In genomic region chr13:67230243-67230773, GRCh38 we compare ENCODE assay signal across 8 cellular contexts. TPM values are rescaled to one million over a fixed set of nuclear protein-coding genes. Genes with fewer than 3 reads are reported as not detected.
DNase-seq lines count a peak whose midpoint lies in the region; ATAC-seq and TF ChIP-seq lines count a peak whose summit lies in the region.

A gene with protein sequence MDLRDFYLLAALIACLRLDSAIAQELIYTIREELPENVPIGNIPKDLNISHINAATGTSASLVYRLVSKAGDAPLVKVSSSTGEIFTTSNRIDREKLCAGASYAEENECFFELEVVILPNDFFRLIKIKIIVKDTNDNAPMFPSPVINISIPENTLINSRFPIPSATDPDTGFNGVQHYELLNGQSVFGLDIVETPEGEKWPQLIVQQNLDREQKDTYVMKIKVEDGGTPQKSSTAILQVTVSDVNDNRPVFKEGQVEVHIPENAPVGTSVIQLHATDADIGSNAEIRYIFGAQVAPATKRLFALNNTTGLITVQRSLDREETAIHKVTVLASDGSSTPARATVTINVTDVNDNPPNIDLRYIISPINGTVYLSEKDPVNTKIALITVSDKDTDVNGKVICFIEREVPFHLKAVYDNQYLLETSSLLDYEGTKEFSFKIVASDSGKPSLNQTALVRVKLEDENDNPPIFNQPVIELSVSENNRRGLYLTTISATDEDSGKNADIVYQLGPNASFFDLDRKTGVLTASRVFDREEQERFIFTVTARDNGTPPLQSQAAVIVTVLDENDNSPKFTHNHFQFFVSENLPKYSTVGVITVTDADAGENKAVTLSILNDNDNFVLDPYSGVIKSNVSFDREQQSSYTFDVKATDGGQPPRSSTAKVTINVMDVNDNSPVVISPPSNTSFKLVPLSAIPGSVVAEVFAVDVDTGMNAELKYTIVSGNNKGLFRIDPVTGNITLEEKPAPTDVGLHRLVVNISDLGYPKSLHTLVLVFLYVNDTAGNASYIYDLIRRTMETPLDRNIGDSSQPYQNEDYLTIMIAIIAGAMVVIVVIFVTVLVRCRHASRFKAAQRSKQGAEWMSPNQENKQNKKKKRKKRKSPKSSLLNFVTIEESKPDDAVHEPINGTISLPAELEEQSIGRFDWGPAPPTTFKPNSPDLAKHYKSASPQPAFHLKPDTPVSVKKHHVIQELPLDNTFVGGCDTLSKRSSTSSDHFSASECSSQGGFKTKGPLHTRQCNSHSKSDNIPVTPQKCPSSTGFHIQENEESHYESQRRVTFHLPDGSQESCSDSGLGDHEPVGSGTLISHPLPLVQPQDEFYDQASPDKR (N-terminal part only) (minus strand): TSS chr13:67230336. CDS start chr13:67228440, 1,896 bp downstream.

- H2AFZ ChIP-seq in GM23338 (peak within 1 kb of the TSS; percentile 99), neural progenitor cell (replicated peaks) (peak within 1 kb of the TSS; percentile 45)

- H3K9me2 ChIP-seq in GM23338 (ENCODE audit: insufficient read depth) = no peaks in the 10 kb centered on the region

- 0 to 1% (median 1%) methylated on average over 31 to 52 of the region's 52 CpGs for WGBS in stomach, 5 donors

- TF ChIP-seq POLR2A in stomach (IDR thresholded peaks at IDR 0.05) = peak in 2 of 4 donors; percentile 91

- H3K4me1 Mint-ChIP-seq in GM23338 = peaks cover 8% of the 10 kb centered on the region
- peaks cover 17% of the 10 kb centered on the region for H3K4me1 Mint-ChIP-seq in neural progenitor cell

- no peaks in the 10 kb centered on the region for H3F3A ChIP-seq in GM23338 (replicated peaks; ENCODE audit: low read depth)
- H3F3A ChIP-seq in neural progenitor cell (ENCODE audit: low read depth) = peaks cover 10% of the 10 kb centered on the region

- DNase-seq in DMS79 treated with DMSO at 0.1 percent for 48 hours (lab: John Stamatoyannopoulos, UW) = peak; percentile 48
- peak; percentile 96 for DNase-seq in GM23338 (ENCODE audit: low spot score)
- peak; percentile 41 for DNase-seq in LNCaP clone FGC (ENCODE audit: low read depth)
- DNase-seq in RWPE2 (ENCODE audit: low spot score) = peak; percentile 88
- DNase-seq in activated gamma-delta T cell treated with Interleukin-2 at 50 U/mL for 16 hours = peak; percentile 76
- DNase-seq in foreskin keratinocyte = peak; percentile 84 to 93
- DNase-seq in neural progenitor cell (ENCODE audit: low spot score) = peak; percentile 96
- peak; percentile 95 for DNase-seq in stomach

- no peaks in the 10 kb centered on the region; the same call in 2 of the 3 replicates for H3K9me3 Mint-ChIP-seq in GM23338
- H3K9me3 Mint-ChIP-seq in neural progenitor cell = peaks cover 3% of the 10 kb centered on the region

- no peak within 1 kb of the TSS for H3K9ac ChIP-seq in neural progenitor cell

- H4K20me1 ChIP-seq in GM23338 (replicated peaks; ENCODE audit: insufficient read depth) = no peaks in the 10 kb centered on the region
- H4K20me1 ChIP-seq in neural progenitor cell (ENCODE audit: low read depth) = no peaks in the 10 kb centered on the region

- no peak for TF ChIP-seq EP300 in stomach (IDR thresholded peaks at IDR 0.05)

- H3K27ac ChIP-seq in GM23338 (ENCODE audit: low read depth) = peak within 1 kb of the TSS; percentile 41; the same call in 1 of the 2 replicates
- peak within 1 kb of the TSS; percentile 64 for H3K27ac ChIP-seq in RWPE2 (ENCODE audit: poor library complexity, severe bottlenecking)
- no peak within 1 kb of the TSS for H3K27ac ChIP-seq in foreskin keratinocyte
- H3K27ac ChIP-seq in neural progenitor cell = no peak within 1 kb of the TSS
- peak within 1 kb of the TSS; percentile 79 to 91 (median 90) for H3K27ac ChIP-seq in stomach

- TF ChIP-seq CTCF in GM23338 (conservative IDR thresholded peaks at IDR 0.05; ENCODE audit: low read depth in 2 of 2) (no peak), LNCaP clone FGC (IDR thresholded peaks at IDR 0.05; ENCODE audit: control insufficient read depth, extremely low read depth, insufficient read depth) (no peak), RWPE2 (IDR thresholded peaks at IDR 0.05; ENCODE audit: poor library complexity, severe bottlenecking) (no peak), foreskin keratinocyte (conservative IDR thresholded peaks at IDR 0.05) (no peak), neural progenitor cell (IDR thresholded peaks at IDR 0.05) (no peak), stomach (IDR thresholded peaks at IDR 0.05) (no peak)

- H3K4me3 Mint-ChIP-seq in GM23338 (no peak within 1 kb of the TSS; the same call in 2 of the 3 replicates), neural progenitor cell (no peak within 1 kb of the TSS)

- peak within 1 kb of the TSS; percentile 78 for H3K4me2 ChIP-seq in GM23338
- peak within 1 kb of the TSS; percentile 89 for H3K4me2 ChIP-seq in neural progenitor cell

- H3K36me3 ChIP-seq in GM23338 (ENCODE audit: insufficient read depth) = no peaks in the 10 kb centered on the region
- no peaks in the 10 kb centered on the region for H3K36me3 ChIP-seq in RWPE2 (ENCODE audit: low read depth)
- no peaks in the 10 kb centered on the region for H3K36me3 ChIP-seq in neural progenitor cell
- H3K36me3 ChIP-seq in stomach = peaks cover 0 to 3% (median 0%) of the 10 kb centered on the region in 4 donors

- H3K9me3 ChIP-seq in RWPE2 (ENCODE audit: severe bottlenecking) (no peaks in the 10 kb centered on the region), neural progenitor cell (ENCODE audit: low read depth) (no peaks in the 10 kb centered on the region), stomach (no peaks in the 10 kb centered on the region)

- H3K79me2 ChIP-seq in GM23338 (replicated peaks; ENCODE audit: insufficient read depth) (no peaks in the 10 kb centered on the region), neural progenitor cell (ENCODE audit: low read depth) (no peaks in the 10 kb centered on the region)

- H3K27ac Mint-ChIP-seq in GM23338 = peak within 1 kb of the TSS; percentile 95
- peak within 1 kb of the TSS; percentile 97 for H3K27ac Mint-ChIP-seq in neural progenitor cell

- H3K36me3 Mint-ChIP-seq in GM23338 (ENCODE audit: low read depth) = no peaks in the 10 kb centered on the region
- peaks cover 19% of the 10 kb centered on the region for H3K36me3 Mint-ChIP-seq in neural progenitor cell

- peaks cover 3% of the 10 kb centered on the region for H3K27me3 Mint-ChIP-seq in GM23338 (ENCODE audit: insufficient read depth, low read depth, poor library complexity)
- no peaks in the 10 kb centered on the region for H3K27me3 Mint-ChIP-seq in neural progenitor cell (ENCODE audit: insufficient read depth, low read depth)

- ATAC-seq in GM23338 = peak; percentile 87
- ATAC-seq in RWPE2 (ENCODE audit: low read depth) = peak; percentile 92
- peak; percentile 98 for ATAC-seq in foreskin keratinocyte

- peak within 1 kb of the TSS; percentile 67 for H3K4me3 ChIP-seq in GM23338
- H3K4me3 ChIP-seq in LNCaP clone FGC (ENCODE audit: low read depth, low read length) = peak within 1 kb of the TSS; percentile 59
- peak within 1 kb of the TSS; percentile 83 for H3K4me3 ChIP-seq in RWPE2 (ENCODE audit: severe bottlenecking)
- H3K4me3 ChIP-seq in neural progenitor cell = peak within 1 kb of the TSS; percentile 56
- peak within 1 kb of the TSS; percentile 63 to 94 (median 86) for H3K4me3 ChIP-seq in stomach

- H3K4me1 ChIP-seq in GM23338 (ENCODE audit: insufficient read depth) (peaks cover 23% of the 10 kb centered on the region), RWPE2 (ENCODE audit: insufficient read depth, poor library complexity, severe bottlenecking) (peaks cover 11% of the 10 kb centered on the region), foreskin keratinocyte (no peaks in the 10 kb centered on the region), neural progenitor cell (peaks cover 19% of the 10 kb centered on the region), stomach (peaks cover 0 to 37% (median 22%) of the 10 kb centered on the region in 4 donors)

- peaks cover 12% of the 10 kb centered on the region for H3K27me3 ChIP-seq in GM23338 (ENCODE audit: insufficient read depth)
- no peaks in the 10 kb centered on the region for H3K27me3 ChIP-seq in RWPE2 (ENCODE audit: insufficient read depth, poor library complexity, severe bottlenecking)
- H3K27me3 ChIP-seq in foreskin keratinocyte = peaks cover 16% of the 10 kb centered on the region
- peaks cover 47% of the 10 kb centered on the region for H3K27me3 ChIP-seq in neural progenitor cell
- H3K27me3 ChIP-seq in stomach = peaks cover 0 to 6% (median 0%) of the 10 kb centered on the region in 3 donors

- intact Hi-C loops in stomach (cut with DNase I; ENCODE audit: low total_unique reads) = no loop called here

TF ChIP-seq in GM23338, 12 proteins besides CTCF, POLR2A, EP300 and RAD21:
- TF ChIP-seq CREB1 (CRISPR knock-in tag; IDR thresholded peaks at IDR 0.05; ENCODE audit: low read depth) (peak; percentile 77), NANOG (IDR thresholded peaks at IDR 0.05; ENCODE audit: borderline replicate concordance) (peak; percentile 5; the same call in 1 of the 2 replicates), EZH2phosphoT487 (IDR thresholded peaks at IDR 0.05; ENCODE audit: unreplicated experiment) (no peak), POLR2AphosphoS5 (IDR thresholded peaks at IDR 0.05; ENCODE audit: low read depth) (peak; percentile 46)

RNA-seq across cellular contexts. Expression of the gene that starts here (rescaled TPM):
- 0.31 and 0.82 TPM in 2 replicates for total RNA-seq in GM23338 (2014; rRNA removed; shearing (Covaris generic))
- 0.23 and 0.52 TPM in 2 replicates for polyA plus RNA-seq in GM23338 (2016; fragmentation: Nextera tagmentation; extraction: Ambion mirVana)
- total RNA-seq in foreskin keratinocyte = 0.11 and 0.14 TPM in 2 replicates
- 0.01 and 0.02 TPM in 2 replicates for polyA plus RNA-seq in foreskin keratinocyte
- total RNA-seq in neural progenitor cell (ENCODE audit: low replicate concordance) = 0.24 and 0.40 TPM in 2 replicates
- total RNA-seq in stomach = 10 to 100 TPM in 2 of 5 donors, 1 to 10 TPM in 2, under 1 TPM in 1; 0.87 to 36.2 (median 6.4) TPM
- polyA plus RNA-seq in stomach = 1 to 10 TPM in 1 of 3 donors, under 1 TPM in 2; 0.40 to 1.1 (median 0.46) TPM

Comparison
In these comparisons a context has a peak if more than half of its experiments do, and no peak if none do; other contexts are left out.
1. Peak in DNase-seq, ATAC-seq, H3K4me3 ChIP-seq, H3K27ac ChIP-seq and H3K4me2 ChIP-seq in GM23338; RNA of the gene not detected or under 1 TPM.
2. Peak in DNase-seq and ATAC-seq in foreskin keratinocyte; RNA of the gene not detected or under 1 TPM.
3. Peak in DNase-seq, H3K4me3 ChIP-seq and H3K4me2 ChIP-seq in neural progenitor cell; RNA of the gene not detected or under 1 TPM.
4. DNase-seq: peak in every context shown above with its lines; median percentile 96 in GM23338; 96 in neural progenitor cell; 95 in stomach; 88 in foreskin keratinocyte; 88 in RWPE2; 76 in activated gamma-delta T cell treated with Interleukin-2 at 50 U/mL for 16 hours; 48 in DMS79 treated with DMSO at 0.1 percent for 48 hours; 41 in LNCaP clone FGC.
5. H3K27ac ChIP-seq: peak in RWPE2 (single experiment) and stomach (5 of 5); none in foreskin keratinocyte (single experiment) and neural progenitor cell (single experiment).
6. Peak in every context shown above with its lines, with median percentiles within 50 percentile points of each other: ATAC-seq and H3K4me3 ChIP-seq.